8 cellular contexts compared by ENCODE assay signal in genomic region chr1:202599669-202600431, GRCh38.
DNase-seq lines count a peak whose midpoint lies in the region; ATAC-seq and TF ChIP-seq lines count a peak whose summit lies in the region.

No MANE protein-coding gene starts in this region.

- H3K4me1 Mint-ChIP-seq in activated naive CD4-positive, alpha-beta T cell treated with anti-CD3 and anti-CD28 coated beads, Interleukin-2, amount 10 ng/mL, durations not matched to agents 7 days and 5 days = peaks cover 2% of the 10 kb centered on the region

- peak; percentile 66 for ATAC-seq in GM21529 (IDR thresholded peaks at IDR 0.05; ENCODE audit: unreplicated experiment)
- ATAC-seq in heart left ventricle = peak; percentile 67 to 88 (median 84)
- ATAC-seq in HG02571 (IDR thresholded peaks at IDR 0.05; ENCODE audit: unreplicated experiment) = no peak
- ATAC-seq in HG02885 (IDR thresholded peaks at IDR 0.05; ENCODE audit: poor library complexity, unreplicated experiment) = no peak

- CTCF ChIA-PET in activated naive CD4-positive, alpha-beta T cell treated with anti-CD3 and anti-CD28 coated beads, Interleukin-2, amount 10 ng/mL, durations not matched to agents 7 days and 5 days (lab: Charles Lee) = interaction anchor here (0.6 to 1.1 kb wide), 6 partner anchors 15 to 251 kb away, joined by 3 to 6 read pairs (median 3); no protein-coding TSS in a partner anchor

- peaks cover 0 to 8% (median 3%) of the 10 kb centered on the region in 12 donors for H3K4me1 ChIP-seq in heart left ventricle

- WGBS in heart left ventricle, 4 donors = 47 to 72% (median 53%) methylated on average over 10 to 16 of the region's 16 CpGs

- TF ChIP-seq POLR2A in heart left ventricle (IDR thresholded peaks at IDR 0.05) = no peak

- H3K27ac ChIP-seq in heart left ventricle = peak overlapping the region in 3 of 12 donors; percentile 22 to 27 (median 26)

- peaks cover 0 to 63% (median 0%) of the 10 kb centered on the region in 9 donors for H3K27me3 ChIP-seq in heart left ventricle

- peaks cover 0 to 60% (median 9%) of the 10 kb centered on the region in 9 donors for H3K36me3 ChIP-seq in heart left ventricle

- H3K4me3 ChIP-seq in heart left ventricle = no peak overlapping the region

- no peaks in the 10 kb centered on the region for H3K9me3 ChIP-seq in heart left ventricle

- H3K36me3 Mint-ChIP-seq in activated naive CD4-positive, alpha-beta T cell treated with anti-CD3 and anti-CD28 coated beads, Interleukin-2, amount 10 ng/mL, durations not matched to agents 7 days and 5 days = no peaks in the 10 kb centered on the region

- peaks cover 10% of the 10 kb centered on the region for H3K27me3 Mint-ChIP-seq in activated naive CD4-positive, alpha-beta T cell treated with anti-CD3 and anti-CD28 coated beads, Interleukin-2, amount 10 ng/mL, durations not matched to agents 7 days and 5 days

- H3K4me3 Mint-ChIP-seq in activated naive CD4-positive, alpha-beta T cell treated with anti-CD3 and anti-CD28 coated beads, Interleukin-2, amount 10 ng/mL, durations not matched to agents 7 days and 5 days = no peak overlapping the region

- intact Hi-C loops in heart left ventricle (cut with DNase I) = loop anchor here in 5 of 10 donors (2.0 to 10.0 kb wide), 5 partner anchors 95 to 255 kb away; partner anchors contain the start of genes PPP1R12B (in 2 of the 5) and UBE2T (in 2 of the 5)

- TF ChIP-seq CTCF in heart left ventricle (IDR thresholded peaks at IDR 0.05) = peak; percentile 54 to 81 (median 72)

- DNase-seq in Caki2 (ENCODE audit: low read depth) (peak; percentile 57), NCI-H2227 treated with DMSO at 0.1 percent for 48 hours (lab: John Stamatoyannopoulos, UW) (peak; percentile 41), heart left ventricle (peak; percentile 50 to 73 (median 64)), retina (peak; percentile 57)
- DNase-seq in activated naive CD4-positive, alpha-beta T cell treated with anti-CD3 and anti-CD28 coated beads, Interleukin-2, amount 10 ng/mL, durations not matched to agents 7 days and 5 days = peak; percentile 46

- in situ Hi-C loops in Caki2 (cut with HindIII; ENCODE audit: low pct_unique_long_range_greater_than_20kb, low sequenced_read_pairs) = no loop called here

- H3K27ac Mint-ChIP-seq in activated naive CD4-positive, alpha-beta T cell treated with anti-CD3 and anti-CD28 coated beads, Interleukin-2, amount 10 ng/mL, durations not matched to agents 7 days and 5 days = no peak overlapping the region

- no peaks in the 10 kb centered on the region for H3K9me3 Mint-ChIP-seq in activated naive CD4-positive, alpha-beta T cell treated with anti-CD3 and anti-CD28 coated beads, Interleukin-2, amount 10 ng/mL, durations not matched to agents 7 days and 5 days

Comparison
In these comparisons a context has a peak if more than half of its experiments do, and no peak if none do; other contexts are left out.
1. ATAC-seq: peak in GM21529 (single experiment) and heart left ventricle (4 of 4); none in HG02571 (single experiment) and HG02885 (single experiment).
2. Peak in every context shown above with its lines, with median percentiles within 50 percentile points of each other: DNase-seq.